In the genomic region with DNA sequence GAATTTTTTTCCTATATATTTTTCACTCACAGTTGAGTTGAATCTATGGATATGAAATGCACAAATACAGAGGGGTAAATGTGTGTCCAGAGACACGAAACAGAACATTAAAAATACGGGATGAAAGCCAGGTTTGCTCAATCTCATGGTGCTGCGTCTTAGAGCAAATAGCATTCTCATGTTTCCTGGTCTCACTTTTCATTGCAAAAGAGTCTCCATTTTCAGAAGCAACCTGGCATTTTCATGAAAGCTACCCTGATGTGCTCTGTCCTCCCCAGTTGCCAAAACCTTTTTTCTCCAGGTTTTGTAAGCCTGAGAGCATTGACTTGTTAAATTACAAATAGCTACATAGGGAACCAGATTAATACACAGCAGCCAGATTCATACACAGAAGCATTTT, we compare ENCODE assay signal across 13 cellular contexts. TPM values are rescaled to one million over a fixed set of nuclear protein-coding genes. Genes with fewer than 3 reads are reported as not detected.
A peak's percentile ranks its signal among the peaks of the same experiment; 100 is the strongest.
DNase-seq lines count a peak whose midpoint lies in the region; ATAC-seq, FAIRE-seq and TF ChIP-seq lines count a peak whose summit lies in the region.
"Had no signal": no experiment of that assay in that cellular context is flagged by ENCODE, and none has a peak within 500 bp of the region (broad histone marks: within the 10 kb centered on the region; RNA-seq: fewer than 3 reads in every experiment).

No MANE protein-coding gene starts in this region.

- H2AFZ ChIP-seq in K562 (ENCODE audit: low read depth, low read length) = peak overlapping the region; percentile 74
- H2AFZ ChIP-seq in SK-N-SH (ENCODE audit: low read depth) = no peak overlapping the region

- TF ChIP-seq RAD21 in K562 (CRISPR knock-in tag; conservative IDR thresholded peaks at IDR 0.05 in 1 of 2, IDR thresholded peaks at IDR 0.05 in 1 of 2) = no peak
- no peak for TF ChIP-seq RAD21 in SK-N-SH (IDR thresholded peaks at IDR 0.05; ENCODE audit: low read length)

- CTCF ChIA-PET in K562 (lab: Yijun Ruan, JAX; ENCODE audit: low intra/inter-chr PET ratio) = no interaction called here
- CTCF ChIA-PET in SK-N-SH (lab: Yijun Ruan, JAX) = no interaction called here

- H3K36me3 ChIP-seq in K562 (ENCODE audit: control insufficient read depth, insufficient read depth, low read length) (no peaks in the 10 kb centered on the region), rectal smooth muscle tissue (ENCODE audit: control insufficient read depth, insufficient read depth, low read length) (no peaks in the 10 kb centered on the region), kidney (ENCODE audit: control insufficient read depth in 1 of 2, insufficient read depth in 2 of 2, low read length in 2 of 2) (no peaks in the 10 kb centered on the region), SK-N-SH (replicated peaks in 1 of 2; ENCODE audit: control insufficient read depth in 1 of 2, insufficient read depth in 2 of 2, low read length in 1 of 2) (no peaks in the 10 kb centered on the region)

- peak overlapping the region in 4 of 7 donors; percentile 0 to 91 (median 58) for H3K27ac Mint-ChIP-seq in CD14-positive monocyte

- intact Hi-C loops in CD14-positive monocyte (cut with micrococcal nuclease) (no loop called here), K562 (cut with micrococcal nuclease) (no loop called here), kidney (cut with DNase I) (no loop called here)

- no peaks in the 10 kb centered on the region for H3K36me3 Mint-ChIP-seq in CD14-positive monocyte

- H3K9ac ChIP-seq in K562 (ENCODE audit: insufficient read depth in 1 of 2, low read depth in 2 of 2, low read length in 2 of 2) (no peak overlapping the region; a peak in 1 of 4 replicates), rectal smooth muscle tissue (ENCODE audit: low read length) (no peak overlapping the region), kidney (ENCODE audit: low read length in 2 of 2) (no peak overlapping the region), SK-N-SH (no peak overlapping the region)

- no peak for ATAC-seq in K562

- no peak for TF ChIP-seq EP300 in K562 (IDR thresholded peaks at IDR 0.05; ENCODE audit: low read length)
- TF ChIP-seq EP300 in SK-N-SH (IDR thresholded peaks at IDR 0.05; ENCODE audit: borderline replicate concordance in 1 of 2, low read depth in 1 of 2, low read length in 1 of 2) = no peak

- in situ Hi-C loops in K562 (cut with MboI) = no loop called here

- no peaks in the 10 kb centered on the region for H3K9me1 ChIP-seq in K562 (ENCODE audit: control insufficient read depth, insufficient read depth, low read length)

- FAIRE-seq in GM19239 (lab: Jason Lieb, UNC) (peak; percentile 44), K562 (lab: Jason Lieb, UNC) (no peak), kidney (lab: Jason Lieb, UNC) (no peak)
- FAIRE-seq: H54, TTC549 had no signal

- no peaks in the 10 kb centered on the region for H3K27me3 ChIP-seq in K562 (ENCODE audit: control insufficient read depth in 2 of 2, insufficient read depth in 2 of 2, low read length in 2 of 2)
- no peaks in the 10 kb centered on the region for H3K27me3 ChIP-seq in rectal smooth muscle tissue (ENCODE audit: control insufficient read depth, insufficient read depth, low read length)
- H3K27me3 ChIP-seq in SK-N-SH (ENCODE audit: insufficient read depth) = no peaks in the 10 kb centered on the region

- TF ChIP-seq CTCF in CD14-positive monocyte (IDR thresholded peaks at IDR 0.05) (no peak), K562 (IDR thresholded peaks at IDR 0.05 in 2 of 3, conservative IDR thresholded peaks at IDR 0.05 in 1 of 3; ENCODE audit: insufficient read depth in 2 of 3, low read depth in 1 of 3, low read length in 3 of 3) (no peak), kidney (IDR thresholded peaks at IDR 0.05; ENCODE audit: borderline replicate concordance, extremely low read depth, insufficient read depth) (no peak), SK-N-SH (IDR thresholded peaks at IDR 0.05) (no peak)

- peaks cover 63% of the 10 kb centered on the region for H3K4me1 Mint-ChIP-seq in CD14-positive monocyte

- peaks cover 10% of the 10 kb centered on the region for H3F3A ChIP-seq in SK-N-SH (replicated peaks; ENCODE audit: insufficient read depth)

- H4K20me1 ChIP-seq in K562 (replicated peaks; ENCODE audit: control insufficient read depth, insufficient read depth, low read length) = no peaks in the 10 kb centered on the region
- H4K20me1 ChIP-seq in SK-N-SH (ENCODE audit: insufficient read depth) = no peaks in the 10 kb centered on the region

- peaks cover 0 to 2% (median 0%) of the 10 kb centered on the region in 3 donors for H3K27me3 Mint-ChIP-seq in CD14-positive monocyte (ENCODE audit: low read depth in 3 of 3)

- peaks cover 0 to 3% (median 0%) of the 10 kb centered on the region in 7 donors for H3K9me3 Mint-ChIP-seq in CD14-positive monocyte

- POLR2A ChIA-PET in K562 (lab: Yijun Ruan, JAX) = interaction anchor here (1.2 kb wide), 1 partner anchor 14 kb away, joined by 4 read pairs; no protein-coding TSS in a partner anchor
- POLR2A ChIA-PET in SK-N-SH (lab: Yijun Ruan, JAX) = no interaction called here

- peaks cover 0 to 3% of the 10 kb centered on the region in 2 experiments; a peak in 2 of 5 replicates for H3K4me1 ChIP-seq in K562 (replicated peaks in 1 of 2; ENCODE audit: control insufficient read depth in 2 of 2, insufficient read depth in 2 of 2, low read length in 2 of 2)
- peaks cover 18% of the 10 kb centered on the region for H3K4me1 ChIP-seq in rectal smooth muscle tissue (ENCODE audit: control insufficient read depth, insufficient read depth, low read length)
- no peaks in the 10 kb centered on the region for H3K4me1 ChIP-seq in kidney (ENCODE audit: control insufficient read depth in 1 of 2, insufficient read depth in 1 of 2, low read depth in 1 of 2, low read length in 2 of 2)
- H3K4me1 ChIP-seq in SK-N-SH (ENCODE audit: control insufficient read depth in 1 of 2, insufficient read depth in 2 of 2, low read depth in 1 of 2, low read length in 1 of 2) = no peaks in the 10 kb centered on the region; a peak in 2 of 4 replicates

- no peak overlapping the region for H3K4me2 ChIP-seq in K562 (ENCODE audit: insufficient read depth, low read length)
- no peak overlapping the region for H3K4me2 ChIP-seq in SK-N-SH

- DNase-seq in CD14-positive monocyte (ENCODE audit: low spot score) (no peak), GM19239 (ENCODE audit: insufficient read length, low spot score) (no peak), K562 (ENCODE audit: extremely low read depth in 1 of 4, low spot score in 3 of 4) (no peak), kidney (no peak), putamen (ENCODE audit: low spot score) (no peak), SK-N-SH (no peak)
- DNase-seq: Karpas-422; NCI-H2029 treated with DMSO at 0.1 percent for 48 hours; SHP77; stimulated activated CD4-positive, alpha-beta T cell treated with anti-CD3 and anti-CD28 coated beads, Interleukin-4, amount 100 ng/mL, for 1 hour had no signal

- H3K9me3 ChIP-seq in K562 (replicated peaks; ENCODE audit: control insufficient read depth, insufficient read depth, low read depth, low read length) = no peaks in the 10 kb centered on the region
- no peaks in the 10 kb centered on the region for H3K9me3 ChIP-seq in kidney (ENCODE audit: control insufficient read depth in 1 of 2, low read length in 2 of 2)
- H3K9me3 ChIP-seq in SK-N-SH = no peaks in the 10 kb centered on the region

- no peaks in the 10 kb centered on the region for H3K9me2 ChIP-seq in SK-N-SH

- no peaks in the 10 kb centered on the region for H3K79me2 ChIP-seq in K562 (ENCODE audit: control insufficient read depth, insufficient read depth, low read length)
- no peaks in the 10 kb centered on the region for H3K79me2 ChIP-seq in SK-N-SH (ENCODE audit: insufficient read depth)

- H3K27ac ChIP-seq in K562 (ENCODE audit: extremely low read depth, low read depth, low read length) = no peak overlapping the region
- H3K27ac ChIP-seq in rectal smooth muscle tissue (ENCODE audit: low read depth, low read length) = peak overlapping the region; percentile 70
- no peak overlapping the region for H3K27ac ChIP-seq in kidney (ENCODE audit: low read depth in 2 of 2, low read length in 2 of 2)
- no peak overlapping the region for H3K27ac ChIP-seq in SK-N-SH (ENCODE audit: low read depth in 2 of 2, low read length in 1 of 2)

- no peak for TF ChIP-seq POLR2A in K562 (conservative IDR thresholded peaks at IDR 0.05)

- BruUV-seq in K562 (replicated peaks; lab: Mats Ljungman, UMichigan) = no TSS peak

- H3K4me3 Mint-ChIP-seq in CD14-positive monocyte = peak overlapping the region; percentile 64 to 82

- H3K4me3 ChIP-seq in K562 = no peak overlapping the region
- no peak overlapping the region for H3K4me3 ChIP-seq in rectal smooth muscle tissue (ENCODE audit: low read length)
- H3K4me3 ChIP-seq in kidney (ENCODE audit: low read length in 2 of 2) = no peak overlapping the region
- no peak overlapping the region for H3K4me3 ChIP-seq in SK-N-SH (ENCODE audit: low read depth in 2 of 2, low read length in 1 of 2)

- WGBS in K562 (ENCODE audit: insufficient coverage, low coverage, missing lambda C conversion rate) = 59% methylated on average over 3 of the region's 3 CpGs
- 91% methylated on average over 3 of the region's 3 CpGs for WGBS in SK-N-SH (ENCODE audit: low lambda C conversion rate)

TF ChIP-seq in K562, 482 proteins besides CTCF, POLR2A, EP300 and RAD21 (continues in another document):
- no peak for TF ChIP-seq CC2D1A (IDR thresholded peaks at IDR 0.05)

RNA-seq across cellular contexts. Expression of a gene that starts 49.5 kb away (rescaled TPM):
- polyA plus RNA-seq in CD14-positive monocyte = 100 to 1,000 TPM; 191 to 204 TPM
- 337 and 524 TPM in 2 replicates for total RNA-seq in K562 (2011; cell fraction: chromatin; rRNA removed; ENCODE audit: low replicate concordance)
- total RNA-seq in K562 (2011; cell fraction: nucleolus; rRNA removed) = 154 and 188 TPM in 2 replicates
- total RNA-seq in K562 (2011; cell fraction: nucleoplasm; rRNA removed) = 277 and 417 TPM in 2 replicates
- total RNA-seq in K562 (2014; rRNA removed) = 240 and 243 TPM in 2 replicates
- total RNA-seq in K562 (2014; rRNA removed; fragmentation: Illumina TruSeq; extraction: Trizol) = 220 and 241 TPM in 2 replicates
- total RNA-seq in K562 (2015; rRNA removed; fragmentation: Illumina TruSeq; extraction: Trizol) = 220 and 243 TPM in 2 replicates
- 217 and 231 TPM in 2 replicates for total RNA-seq in K562 (2021)
- 116 and 133 TPM in 2 replicates for polyA plus RNA-seq in K562 (2011; rRNA removed)
- 101 and 150 TPM in 2 replicates for polyA plus RNA-seq in K562 (2011; cell fraction: cytosol; rRNA removed)
- 108 and 135 TPM in 2 replicates for polyA plus RNA-seq in K562 (2011; cell fraction: nucleus; rRNA removed)
- 74.4 and 91.9 TPM in 2 replicates for polyA plus RNA-seq in K562 (2012)
- 202 and 221 TPM in 2 replicates for polyA plus RNA-seq in K562 (2014; fragmentation: Illumina TruSeq; extraction: Trizol)
- polyA plus RNA-seq in K562 (2014; fragmentation: Nextera tagmentation; extraction: Ambion mirVana) = 10 to 100 TPM; 70.3 to 87.3 TPM
- polyA plus RNA-seq in K562 (2014; rRNA removed) = 104 and 107 TPM in 2 replicates
- polyA minus RNA-seq in K562 (2011; rRNA and poly(A)+ RNA removed) = 431 and 448 TPM in 2 replicates
- polyA minus RNA-seq in K562 (2011; cell fraction: cytosol; rRNA and poly(A)+ RNA removed) = 216 and 268 TPM in 2 replicates
- 326 and 485 TPM in 2 replicates for polyA minus RNA-seq in K562 (2011; cell fraction: nucleus; rRNA and poly(A)+ RNA removed)
- total RNA-seq in kidney = 167 TPM
- polyA plus RNA-seq in kidney (ENCODE audit: insufficient read depth, low read depth, low replicate concordance) = 22.0 TPM
- 44.3 and 65.1 TPM in 2 replicates for polyA plus RNA-seq in SK-N-SH (2012; rRNA removed)
- polyA plus RNA-seq in SK-N-SH (2012; cell fraction: cytosol; rRNA removed) = 53.4 and 63.3 TPM in 2 replicates
- polyA plus RNA-seq in SK-N-SH (2012; cell fraction: nucleus; rRNA removed) = 56.9 and 69.6 TPM in 2 replicates
